ENCODE assay signal across 14 cellular contexts in the genomic region with DNA sequence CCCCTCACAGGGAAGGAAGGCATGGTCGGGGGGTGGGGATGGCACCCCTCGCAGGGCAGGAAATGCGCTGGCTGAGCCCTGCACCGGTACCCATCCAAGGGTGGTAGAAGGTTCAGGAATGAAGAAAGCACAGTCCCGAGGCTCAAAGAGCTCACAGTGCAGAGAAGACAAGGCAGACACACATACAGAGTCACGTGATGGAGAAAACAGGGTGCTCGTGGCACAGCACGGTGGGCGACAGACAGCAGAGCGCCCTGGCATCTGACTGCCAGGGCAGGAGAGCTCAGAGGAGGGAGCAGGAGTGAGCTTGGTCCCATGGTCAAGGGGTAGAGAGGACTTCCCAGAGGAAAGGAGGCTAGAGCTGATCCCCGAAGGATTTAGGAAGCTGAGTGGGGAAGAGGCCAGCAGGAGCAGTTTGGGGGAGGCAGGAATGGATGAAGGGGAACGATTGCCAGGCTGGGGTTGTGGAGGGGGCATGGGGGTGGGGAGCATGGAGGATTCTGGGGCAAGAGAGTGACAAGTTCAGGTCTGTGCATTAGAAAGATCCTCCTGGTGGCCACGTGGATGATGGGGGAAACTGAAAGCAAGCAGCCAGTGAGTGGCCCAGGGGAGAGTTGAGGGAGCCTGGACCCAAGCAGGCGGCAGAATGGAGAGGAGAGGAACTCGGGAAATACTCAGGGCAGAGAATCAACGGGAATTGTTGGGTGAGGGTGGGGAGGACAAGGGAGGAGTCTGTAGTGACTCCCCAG. TPM values are rescaled to one million over a fixed set of nuclear protein-coding genes. Genes with fewer than 3 reads are reported as not detected.
DNase-seq lines count a peak whose midpoint lies in the region; ATAC-seq, FAIRE-seq and TF ChIP-seq lines count a peak whose summit lies in the region.
"Had no signal": no experiment of that assay in that cellular context is flagged by ENCODE, and none has a peak within 500 bp of the region (broad histone marks: within the 10 kb centered on the region; RNA-seq: fewer than 3 reads in every experiment).

No MANE protein-coding gene starts in this region.

- H3K27me3 ChIP-seq in MM.1S (replicated peaks; ENCODE audit: insufficient read depth, low read length) (peaks cover 22% of the 10 kb centered on the region), GM12878 (replicated peaks in 1 of 2; ENCODE audit: control insufficient read depth in 2 of 2, insufficient read depth in 2 of 2, low read length in 1 of 2) (peaks cover 0 to 2% of the 10 kb centered on the region in 2 experiments; a peak in 3 of 4 replicates), stomach (peaks cover 0 to 13% (median 0%) of the 10 kb centered on the region in 3 donors), smooth muscle cell (ENCODE audit: low read depth) (no peaks in the 10 kb centered on the region)

- H3K36me3 Mint-ChIP-seq in memory B cell = no peaks in the 10 kb centered on the region

- peaks cover 9% of the 10 kb centered on the region for H3K27me3 Mint-ChIP-seq in memory B cell

- 35% methylated on average over 14 of the region's 16 CpGs for WGBS in GM12878 (ENCODE audit: insufficient coverage, insufficient replicate concordance, low lambda C conversion rate, missing lambda C conversion rate)
- WGBS in stomach, 5 donors = 64 to 73% (median 71%) methylated on average over 16 of the region's 16 CpGs
- 78% methylated on average over 16 of the region's 16 CpGs for WGBS in smooth muscle cell (ENCODE audit: low lambda C conversion rate)

- H3K4me1 ChIP-seq in MM.1S (ENCODE audit: low read length) = no peaks in the 10 kb centered on the region
- H3K4me1 ChIP-seq in GM12878 (ENCODE audit: control insufficient read depth, insufficient read depth, low read length) = no peaks in the 10 kb centered on the region
- H3K4me1 ChIP-seq in stomach = peaks cover 12 to 81% (median 54%) of the 10 kb centered on the region in 4 donors
- no peaks in the 10 kb centered on the region for H3K4me1 ChIP-seq in smooth muscle cell (ENCODE audit: low read depth)

- no TSS peak for BruUV-seq in GM12878 (replicated peaks; lab: Mats Ljungman, UMichigan)

- intact Hi-C loops in GM12878 (cut with micrococcal nuclease; ENCODE audit: unreplicated experiment) (no loop called here), stomach (cut with DNase I; ENCODE audit: low total_unique reads) (no loop called here)

- H4K20me1 ChIP-seq in MM.1S (ENCODE audit: insufficient read depth, low read length) (no peaks in the 10 kb centered on the region), GM12878 (ENCODE audit: control insufficient read depth, insufficient read depth) (no peaks in the 10 kb centered on the region), smooth muscle cell (ENCODE audit: low read depth) (no peaks in the 10 kb centered on the region)

- RAD21 ChIA-PET in GM12878 (lab: Charles Lee; ENCODE audit: unreplicated experiment) = no interaction called here

- POLR2A ChIA-PET in GM12878 (lab: Charles Lee) = no interaction called here

- no peaks in the 10 kb centered on the region for H3K9me2 ChIP-seq in MM.1S (replicated peaks; ENCODE audit: insufficient read depth, low read length)

- FAIRE-seq in GM12878 (lab: Jason Lieb, UNC) (no peak), D721Med (lab: Jason Lieb, UNC) (no peak)

- no peak overlapping the region for H3K4me3 ChIP-seq in MM.1S (ENCODE audit: low read length)
- no peak overlapping the region for H3K4me3 ChIP-seq in GM12878
- H3K4me3 ChIP-seq in stomach = no peak overlapping the region
- no peak overlapping the region for H3K4me3 ChIP-seq in smooth muscle cell
- H3K4me3 ChIP-seq: left lung had no signal

- no peak for TF ChIP-seq POLR2A in GM12878 (IDR thresholded peaks at IDR 0.05; ENCODE audit: low read depth, low read length)
- TF ChIP-seq POLR2A in stomach (IDR thresholded peaks at IDR 0.05) = no peak

- no peak overlapping the region for H3K9ac ChIP-seq in MM.1S (ENCODE audit: low read length)
- H3K9ac ChIP-seq in GM12878 (ENCODE audit: control insufficient read depth, insufficient read depth, low read length) = no peak overlapping the region
- H3K9ac ChIP-seq in smooth muscle cell (ENCODE audit: low read depth) = no peak overlapping the region

- CTCF ChIA-PET in GM12878 (lab: Yijun Ruan, JAX) = interaction anchor here (1.5 kb wide), 1 partner anchor 44 kb away, joined by 4 read pairs; no protein-coding TSS in a partner anchor

- H3K27ac Mint-ChIP-seq in memory B cell = no peak overlapping the region
- H3K27ac Mint-ChIP-seq: activated CD4-positive, alpha-beta T cell treated with anti-CD3 and anti-CD28 coated beads, Interleukin-2, amount 10 ng/mL, durations not matched to agents 7 days and 5 days had no signal

- H3K4me2 ChIP-seq in MM.1S (ENCODE audit: low read depth, low read length) = peak overlapping the region; percentile 68
- H3K4me2 ChIP-seq in GM12878 (ENCODE audit: control insufficient read depth, insufficient read depth) = no peak overlapping the region
- no peak overlapping the region for H3K4me2 ChIP-seq in smooth muscle cell

- no peak overlapping the region for H3K4me3 Mint-ChIP-seq in memory B cell
- H3K4me3 Mint-ChIP-seq: activated CD4-positive, alpha-beta T cell treated with anti-CD3 and anti-CD28 coated beads, Interleukin-2, amount 10 ng/mL, durations not matched to agents 7 days and 5 days had no signal

- no peaks in the 10 kb centered on the region for H3F3A ChIP-seq in MM.1S (ENCODE audit: insufficient read depth, low read length)
- H3F3A ChIP-seq in smooth muscle cell (ENCODE audit: low read depth) = no peaks in the 10 kb centered on the region

- TF ChIP-seq RAD21 in GM12878 (IDR thresholded peaks at IDR 0.05; ENCODE audit: insufficient read depth, low read depth, low read length) = no peak

- DNase-seq in MM.1S (peak; percentile 20), GM12878 (ENCODE audit: low read depth, low spot score) (no peak), memory B cell (ENCODE audit: low spot score in 2 of 2) (no peak), stomach (no peak), smooth muscle cell (lab: John Stamatoyannopoulos, UW; ENCODE audit: unreplicated experiment) (no peak), D721Med (ENCODE audit: insufficient read length, low spot score) (no peak)
- no peak for DNase-seq in stimulated activated naive CD8-positive, alpha-beta T cell treated with anti-CD3 and anti-CD28 coated beads, Interleukin-15, Interleukin-2, amounts not matched to agents 100 U/mL and 50 U/mL, for 24 hours
- DNase-seq: activated CD4-positive, alpha-beta T cell treated with anti-CD3 and anti-CD28 coated beads, Interleukin-2, amount 10 ng/mL, durations not matched to agents 7 days and 5 days; activated T-cell treated with anti-CD3 and anti-CD28 coated beads, Interleukin-2, amount 50 U/mL, for 48 hours; cortex of kidney; H7; NCI-H1092 treated with DMSO at 0.1 percent for 48 hours had no signal

- TF ChIP-seq EP300 in GM12878 (IDR thresholded peaks at IDR 0.05; ENCODE audit: borderline replicate concordance in 1 of 2, control insufficient read depth in 1 of 2, low read depth in 2 of 2, low read length in 2 of 2) (no peak), stomach (IDR thresholded peaks at IDR 0.05) (no peak)

- H3K27ac ChIP-seq in MM.1S (ENCODE audit: low read length) (no peak overlapping the region), GM12878 (ENCODE audit: control insufficient read depth, insufficient read depth) (no peak overlapping the region), stomach (peak overlapping the region in 3 of 5 donors; percentile 20 to 78 (median 67)), smooth muscle cell (ENCODE audit: low read depth) (no peak overlapping the region)
- H3K27ac ChIP-seq: left lung had no signal

- H3K9me3 Mint-ChIP-seq in memory B cell = no peaks in the 10 kb centered on the region
- H3K9me3 Mint-ChIP-seq: activated CD4-positive, alpha-beta T cell treated with anti-CD3 and anti-CD28 coated beads, Interleukin-2, amount 10 ng/mL, durations not matched to agents 7 days and 5 days had no signal

- peak; percentile 67 for ATAC-seq in GM12878
- ATAC-seq in memory B cell (ENCODE audit: low read depth) = peak; percentile 39
- no peak for ATAC-seq in stimulated activated naive CD8-positive, alpha-beta T cell treated with anti-CD3 and anti-CD28 coated beads, Interleukin-15, Interleukin-2, amounts not matched to agents 100 U/mL and 50 U/mL, for 24 hours
- ATAC-seq: esophagus mucosa, left lung had no signal

- H3K9me3 ChIP-seq in MM.1S (replicated peaks; ENCODE audit: insufficient read depth, low read length) = no peaks in the 10 kb centered on the region
- H3K9me3 ChIP-seq in GM12878 (replicated peaks; ENCODE audit: control insufficient read depth, insufficient read depth, low read length) = no peaks in the 10 kb centered on the region
- H3K9me3 ChIP-seq in stomach = no peaks in the 10 kb centered on the region
- no peaks in the 10 kb centered on the region for H3K9me3 ChIP-seq in smooth muscle cell (replicated peaks; ENCODE audit: low read depth)
- H3K9me3 ChIP-seq: left lung had no signal

- peak overlapping the region; percentile 80 for H2AFZ ChIP-seq in MM.1S (ENCODE audit: low read length)
- no peak overlapping the region for H2AFZ ChIP-seq in GM12878 (ENCODE audit: control insufficient read depth, low read depth, low read length)
- H2AFZ ChIP-seq in smooth muscle cell (ENCODE audit: low read depth) = no peak overlapping the region

- TF ChIP-seq CTCF in MM.1S (IDR thresholded peaks at IDR 0.05; ENCODE audit: low read length) (no peak), GM12878 (IDR thresholded peaks at IDR 0.05 in 2 of 3, conservative IDR thresholded peaks at IDR 0.05 in 1 of 3; ENCODE audit: control insufficient read depth in 2 of 3, extremely low read depth in 1 of 3, insufficient read depth in 1 of 3, low read depth in 3 of 3, low read length in 3 of 3) (no peak), stomach (IDR thresholded peaks at IDR 0.05) (no peak), smooth muscle cell (IDR thresholded peaks at IDR 0.05; ENCODE audit: borderline replicate concordance, insufficient read depth, poor library complexity, severe bottlenecking) (no peak), D721Med (IDR thresholded peaks at IDR 0.05; ENCODE audit: insufficient read depth, missing control alignments) (no peak)

- SMC1A ChIA-PET in GM12878 (lab: Charles Lee; ENCODE audit: uncharacterized antibody, unreplicated experiment) = no interaction called here

- peaks cover 8% of the 10 kb centered on the region for H3K4me1 Mint-ChIP-seq in memory B cell
- H3K4me1 Mint-ChIP-seq: activated CD4-positive, alpha-beta T cell treated with anti-CD3 and anti-CD28 coated beads, Interleukin-2, amount 10 ng/mL, durations not matched to agents 7 days and 5 days had no signal

- no peaks in the 10 kb centered on the region for H3K36me3 ChIP-seq in MM.1S (replicated peaks; ENCODE audit: insufficient read depth, low read length)
- no peaks in the 10 kb centered on the region for H3K36me3 ChIP-seq in GM12878 (ENCODE audit: control insufficient read depth in 2 of 2, insufficient read depth in 2 of 2, low read length in 1 of 2)
- H3K36me3 ChIP-seq in stomach = no peaks in the 10 kb centered on the region
- H3K36me3 ChIP-seq in smooth muscle cell (ENCODE audit: low read depth) = no peaks in the 10 kb centered on the region
- H3K36me3 ChIP-seq: left lung had no signal

- H3K79me2 ChIP-seq in MM.1S (ENCODE audit: low read length) (no peaks in the 10 kb centered on the region), GM12878 (ENCODE audit: control insufficient read depth, insufficient read depth, low read length) (no peaks in the 10 kb centered on the region), smooth muscle cell (ENCODE audit: low read depth) (no peaks in the 10 kb centered on the region)

- in situ Hi-C loops in GM12878 (cut with MboI) = no loop called here

RNA-seq across cellular contexts. Expression of a gene that starts 43.9 kb away (rescaled TPM):
- total RNA-seq in GM12878 (2013; cell fraction: nucleolus; rRNA removed) = 0.31 and 0.51 TPM in 2 replicates
- total RNA-seq in GM12878 (2014; rRNA removed) (0.33 TPM in 1 of 2 replicates, not detected in the other), GM12878 (2014; rRNA removed; fragmentation: Illumina TruSeq; extraction: Trizol) (0.05 TPM in 1 of 2 replicates, not detected in the other), GM12878 (2021) (0.15 and 0.24 TPM in 2 replicates), stomach (100 to 1,000 TPM in 2 of 5 donors, 10 to 100 TPM in 2, 1 to 10 TPM in 1; 3.5 to 548 (median 35.8) TPM), smooth muscle cell (not detected in 2 replicates)
- 1.2 TPM for polyA plus RNA-seq in GM12878 (2011; ENCODE audit: low read depth)
- polyA plus RNA-seq in GM12878 (2011; rRNA removed) (0.06 and 0.11 TPM in 2 replicates), GM12878 (2014; fragmentation: Illumina TruSeq; extraction: Trizol) (0.10 TPM in 1 of 2 replicates, not detected in the other), GM12878 (2014; fragmentation: Nextera tagmentation; extraction: Ambion mirVana) (not detected), GM12878 (2014; rRNA removed) (0.06 TPM in 1 of 2 replicates, not detected in the other), GM12878 (2016; fragmentation: Nextera tagmentation; extraction: Ambion mirVana) (not detected), stomach (10 to 100 TPM in 2 of 3 donors, 1 to 10 TPM in 1; 4.7 to 17.8 (median 14.1) TPM), smooth muscle cell (1.0 TPM in 2 replicates)
- polyA plus RNA-seq in GM12878 (2011; cell fraction: cytosol; rRNA removed) = 0.18 TPM in 2 replicates
- polyA plus RNA-seq in GM12878 (2011; cell fraction: nucleus; rRNA removed) = 0.35 and 0.49 TPM in 2 replicates
- polyA plus RNA-seq in GM12878 (2012) = 0.28 and 0.54 TPM in 2 replicates
- not detected in 2 replicates for polyA minus RNA-seq in GM12878 (2011; rRNA and poly(A)+ RNA removed)
- polyA minus RNA-seq in GM12878 (2011; cell fraction: cytosol; rRNA and poly(A)+ RNA removed) = 0.52 and 1.3 TPM in 2 replicates
- polyA minus RNA-seq in GM12878 (2011; cell fraction: nucleus; rRNA and poly(A)+ RNA removed) = 0.29 and 0.48 TPM in 2 replicates

Comparison
In these comparisons a context has a peak if more than half of its experiments do, and no peak if none do; other contexts are left out.
1. H3K27ac ChIP-seq: peak in stomach (3 of 5); none in MM.1S (single experiment), GM12878 (single experiment) and smooth muscle cell (single experiment).